ENCODE assay signal across 12 cellular contexts in the genomic region with DNA sequence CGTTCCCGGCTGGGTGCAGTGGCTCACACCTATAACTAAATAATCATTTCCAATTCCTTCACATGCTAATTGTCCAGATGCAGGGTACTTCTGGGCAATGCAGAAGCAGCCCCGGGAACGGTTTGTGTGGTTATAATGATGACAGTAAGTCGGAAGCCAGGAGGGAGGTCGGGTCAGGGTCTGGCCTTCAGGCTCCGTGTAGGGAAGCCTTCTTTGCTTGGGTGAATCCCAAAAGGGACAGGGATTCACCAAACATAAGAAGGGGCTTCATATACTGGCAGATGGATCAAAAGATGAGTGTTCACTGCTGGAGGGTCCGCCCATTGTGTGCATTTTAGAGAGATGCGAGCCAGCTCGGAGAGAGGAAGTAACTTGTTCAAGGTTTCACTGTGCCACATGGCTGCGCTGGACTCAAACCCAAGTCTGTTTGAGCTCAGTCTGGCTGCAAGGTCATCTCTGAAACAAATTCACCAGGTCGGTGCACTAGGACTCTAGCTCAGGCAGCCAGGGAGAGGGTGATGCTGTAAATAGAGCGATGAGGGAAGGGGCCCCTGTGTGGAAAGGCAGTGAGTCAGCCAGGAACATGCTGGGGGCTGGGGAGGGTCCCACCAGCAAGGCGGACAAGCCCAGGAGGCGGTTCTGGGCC. TPM values are rescaled to one million over a fixed set of nuclear protein-coding genes. Genes with fewer than 3 reads are reported as not detected.
DNase-seq lines count a peak whose midpoint lies in the region; ATAC-seq and TF ChIP-seq lines count a peak whose summit lies in the region.
"Had no signal": no experiment of that assay in that cellular context is flagged by ENCODE, and none has a peak within 500 bp of the region (broad histone marks: within the 10 kb centered on the region; RNA-seq: fewer than 3 reads in every experiment).

No MANE protein-coding gene starts in this region.

- no peaks in the 10 kb centered on the region for H3K27me3 Mint-ChIP-seq in CD8-positive, alpha-beta T cell (ENCODE audit: low read depth)
- H3K27me3 Mint-ChIP-seq in T-cell (no peaks in the 10 kb centered on the region), naive B cell (peaks cover 0 to 33% (median 24%) of the 10 kb centered on the region in 3 donors)

- no peaks in the 10 kb centered on the region for H3K27me3 ChIP-seq in CD8-positive, alpha-beta T cell (ENCODE audit: insufficient read depth, low read length)
- H3K27me3 ChIP-seq in stomach = peaks cover 0 to 11% (median 0%) of the 10 kb centered on the region in 3 donors
- H3K27me3 ChIP-seq: testis had no signal

- TF ChIP-seq POLR2A in stomach (IDR thresholded peaks at IDR 0.05) = no peak

- CTCF ChIA-PET in CD8-positive, alpha-beta T cell (lab: Charles Lee) = interaction anchor here (0.9 to 1.9 kb wide), 5 partner anchors 17 to 265 kb away, joined by 3 to 7 read pairs (median 3); a partner anchor contains a TSS
- CTCF ChIA-PET in T-cell (lab: Charles Lee) = interaction anchor here in 1 of 2 donors (0.9 to 1.1 kb wide), 3 partner anchors 58 to 103 kb away, joined by 3 to 6 read pairs (median 3); no protein-coding TSS in a partner anchor

- peak overlapping the region; percentile 93 for H3K27ac Mint-ChIP-seq in CD8-positive, alpha-beta T cell
- H3K27ac Mint-ChIP-seq in T-cell = peak overlapping the region; percentile 91 to 97
- peak overlapping the region in 4 of 6 donors; percentile 18 to 63 (median 56) for H3K27ac Mint-ChIP-seq in naive B cell

- H3K4me3 Mint-ChIP-seq in CD8-positive, alpha-beta T cell = peak overlapping the region; percentile 61
- H3K4me3 Mint-ChIP-seq in T-cell (peak overlapping the region; percentile 19 to 72 (median 59)), naive B cell (peak overlapping the region in 7 of 8 donors; percentile 25 to 83 (median 51))

- peaks cover 66% of the 10 kb centered on the region for H3K4me1 Mint-ChIP-seq in CD8-positive, alpha-beta T cell (ENCODE audit: low read depth)
- H3K4me1 Mint-ChIP-seq in T-cell (peaks cover 48 to 55% (median 52%) of the 10 kb centered on the region in 3 donors), naive B cell (peaks cover 10 to 18% (median 14%) of the 10 kb centered on the region in 3 donors)

- H3K9me3 ChIP-seq in CD8-positive, alpha-beta T cell (ENCODE audit: low read length) = no peaks in the 10 kb centered on the region
- H3K9me3 ChIP-seq in stomach = no peaks in the 10 kb centered on the region
- H3K9me3 ChIP-seq: testis had no signal

- no peaks in the 10 kb centered on the region for H3K9me3 Mint-ChIP-seq in CD8-positive, alpha-beta T cell
- H3K9me3 Mint-ChIP-seq in T-cell = no peaks in the 10 kb centered on the region
- H3K9me3 Mint-ChIP-seq in naive B cell = peaks cover 0 to 2% (median 0%) of the 10 kb centered on the region in 7 donors

- in situ Hi-C loops in GM13977 (cut with MboI; ENCODE audit: low pct_unique_long_range_greater_than_20kb, low sequenced_read_pairs, unreplicated experiment) = no loop called here

- intact Hi-C loops in CD8-positive, alpha-beta T cell (cut with DNase I, micrococcal nuclease) = no loop called here
- intact Hi-C loops in stomach (cut with DNase I; ENCODE audit: low total_unique reads) = no loop called here

- no peaks in the 10 kb centered on the region for H3K36me3 Mint-ChIP-seq in CD8-positive, alpha-beta T cell
- H3K36me3 Mint-ChIP-seq in T-cell (no peaks in the 10 kb centered on the region), naive B cell (no peaks in the 10 kb centered on the region)

- WGBS in stomach, 5 donors = 70 to 82% (median 75%) methylated on average over 13 to 15 of the region's 15 CpGs

- ATAC-seq in CD8-positive, alpha-beta T cell = no peak
- no peak for ATAC-seq in T-cell (replicated peaks in 1 of 4)
- ATAC-seq in naive B cell (ENCODE audit: low read depth in 2 of 2) = no peak

- H3K27ac ChIP-seq in CD8-positive, alpha-beta T cell (ENCODE audit: low read depth, low read length) = peak overlapping the region; percentile 47
- no peak overlapping the region for H3K27ac ChIP-seq in stomach
- H3K27ac ChIP-seq: GM23248, testis had no signal

- POLR2A ChIA-PET in CD8-positive, alpha-beta T cell (lab: Charles Lee) = interaction anchor here (1.2 to 1.8 kb wide), 3 partner anchors 9 to 61 kb away, joined by 3 to 5 read pairs (median 5); a partner anchor contains a TSS
- POLR2A ChIA-PET in T-cell (lab: Charles Lee) = interaction anchor here in 1 of 2 donors (0.6 kb wide), 1 partner anchor 291 kb away, joined by 3 read pairs; no protein-coding TSS in a partner anchor

- peaks cover 70% of the 10 kb centered on the region for H3K4me1 ChIP-seq in CD8-positive, alpha-beta T cell (ENCODE audit: insufficient read depth, low read length)
- H3K4me1 ChIP-seq in stomach = peaks cover 0 to 20% (median 8%) of the 10 kb centered on the region in 4 donors

- no peaks in the 10 kb centered on the region for H3K36me3 ChIP-seq in CD8-positive, alpha-beta T cell (ENCODE audit: insufficient read depth, low read length)
- no peaks in the 10 kb centered on the region for H3K36me3 ChIP-seq in stomach

- TF ChIP-seq CTCF in CD8-positive, alpha-beta T cell (IDR thresholded peaks at IDR 0.05) = no peak
- TF ChIP-seq CTCF in GM13977 (IDR thresholded peaks at IDR 0.05; ENCODE audit: extremely low read depth, insufficient read depth, missing control alignments) (peak; percentile 35), stomach (IDR thresholded peaks at IDR 0.05) (no peak)

- no peak for TF ChIP-seq EP300 in stomach (IDR thresholded peaks at IDR 0.05)

- peak overlapping the region; percentile 45 for H3K4me3 ChIP-seq in CD8-positive, alpha-beta T cell (ENCODE audit: low read depth, low read length)
- H3K4me3 ChIP-seq in stomach = no peak overlapping the region
- H3K4me3 ChIP-seq: GM23248, testis had no signal

- peak in 3 of 7 experiments; percentile 19 to 61 (median 31) for DNase-seq in CD8-positive, alpha-beta T cell
- DNase-seq in GM13977 (ENCODE audit: low spot score) (no peak), T-cell (peak in 1 of 34 experiments; percentile 12), naive B cell (peak; percentile 7), inferior parietal cortex (ENCODE audit: extremely low spot score) (no peak), stomach (no peak), cerebellum (ENCODE audit: low spot score) (no peak)
- DNase-seq: caudate nucleus, DMS79, GM23248, occipital lobe, testis had no signal

RNA-seq across cellular contexts. Expression of a gene that starts 4.8 kb away (rescaled TPM):
- total RNA-seq in CD8-positive, alpha-beta T cell = 10 to 100 TPM; 18.4 to 19.7 TPM
- total RNA-seq in T-cell = 10 to 100 TPM; 16.5 to 20.9 (median 19.3) TPM
- polyA plus RNA-seq in naive B cell (ENCODE audit: low read depth in 6 of 6) = 10 to 100 TPM in 2 of 6 donors, 1 to 10 TPM in 3, not detected in 1; 5.8 to 14.6 (median 8.3) TPM
- total RNA-seq in stomach = 10 to 100 TPM in 4 of 5 donors, 1 to 10 TPM in 1; 8.1 to 48.1 (median 23.2) TPM
- 1 to 10 TPM; 5.1 to 7.5 (median 5.4) TPM for polyA plus RNA-seq in stomach
- 43.6 TPM for total RNA-seq in cerebellum
